Comparison of ENCODE assay signal across 14 cellular contexts in the genomic region with DNA sequence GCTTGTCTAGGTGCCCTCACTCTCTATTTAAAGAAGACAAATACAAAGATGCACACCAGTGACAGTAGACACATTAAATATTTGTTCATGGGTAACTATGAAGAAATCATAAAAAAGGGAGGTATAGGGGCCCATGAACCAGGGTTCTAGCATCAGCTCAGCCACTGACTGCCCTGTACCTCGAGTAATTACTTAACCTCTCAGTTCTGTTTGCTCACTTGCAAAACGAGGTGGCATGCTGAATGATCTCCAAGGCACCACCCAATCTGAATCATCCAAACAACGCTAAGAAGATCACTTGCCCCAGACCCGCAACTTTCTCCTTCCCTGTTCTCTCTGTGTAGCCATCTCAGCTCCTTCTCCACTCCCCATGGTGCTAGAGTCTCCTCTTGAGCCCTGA.
DNase-seq lines count a peak whose midpoint lies in the region; ATAC-seq and TF ChIP-seq lines count a peak whose summit lies in the region.
"Had no signal": no experiment of that assay in that cellular context is flagged by ENCODE, and none has a peak within 500 bp of the region (broad histone marks: within the 10 kb centered on the region; RNA-seq: fewer than 3 reads in every experiment).

No MANE protein-coding gene starts in this region.

- TF ChIP-seq CTCF in WERI-Rb-1 (IDR thresholded peaks at IDR 0.05; ENCODE audit: low read depth, low read length) (no peak), esophagus muscularis mucosa (IDR thresholded peaks at IDR 0.05) (no peak)

- TF ChIP-seq POLR2A in esophagus muscularis mucosa (IDR thresholded peaks at IDR 0.05; ENCODE audit: low read depth): no peak

- peak; percentile 62 for DNase-seq in DMS53 (lab: John Stamatoyannopoulos, UW)
- DNase-seq in DMS53 treated with DMSO at 0.1 percent for 48 hours (lab: John Stamatoyannopoulos, UW; ENCODE audit: unreplicated experiment): peak; percentile 19
- peak; percentile 38 for DNase-seq in WERI-Rb-1
- DNase-seq in esophagus muscularis mucosa (ENCODE audit: extremely low spot score): peak; percentile 83
- DNase-seq in ureter (ENCODE audit: low spot score): no peak
- no peak for DNase-seq in activated gamma-delta T cell (lab: John Stamatoyannopoulos, UW)
- DNase-seq: BE2C; CD4-positive, alpha-beta memory T cell; GOT3 had no signal

- intact Hi-C loops in esophagus muscularis mucosa (cut with DNase I): no loop called here

- ATAC-seq in HG02885 (IDR thresholded peaks at IDR 0.05; ENCODE audit: poor library complexity, unreplicated experiment): no peak
- ATAC-seq: A549, K562 had no signal

- H3K36me3 ChIP-seq in WERI-Rb-1: no peaks in the 10 kb centered on the region
- H3K36me3 ChIP-seq in esophagus muscularis mucosa: no peaks in the 10 kb centered on the region
- H3K36me3 ChIP-seq: BE2C, HAP-1 had no signal

- H3K4me3 ChIP-seq in WERI-Rb-1 (ENCODE audit: low read depth, low read length): no peak overlapping the region
- no peak overlapping the region for H3K4me3 ChIP-seq in esophagus muscularis mucosa
- H3K4me3 ChIP-seq: A549, HAP-1, K562 had no signal

- 75% methylated on average over 4 of the region's 4 CpGs for WGBS in esophagus muscularis mucosa

- TF ChIP-seq EP300 in esophagus muscularis mucosa (IDR thresholded peaks at IDR 0.05): no peak

- H3K9me3 ChIP-seq in WERI-Rb-1 (ENCODE audit: severe bottlenecking): no peaks in the 10 kb centered on the region
- H3K9me3 ChIP-seq in esophagus muscularis mucosa: no peaks in the 10 kb centered on the region
- H3K9me3 ChIP-seq: A549, BE2C had no signal

- H3K27ac ChIP-seq in WERI-Rb-1: no peak overlapping the region
- no peak overlapping the region for H3K27ac ChIP-seq in esophagus muscularis mucosa (replicated peaks in 1 of 4)
- H3K27ac ChIP-seq: A549, C4-2B had no signal

- no peaks in the 10 kb centered on the region for H3K27me3 ChIP-seq in WERI-Rb-1 (ENCODE audit: insufficient read depth, low read depth, severe bottlenecking)
- H3K27me3 ChIP-seq in esophagus muscularis mucosa: no peaks in the 10 kb centered on the region
- H3K27me3 ChIP-seq: BE2C had no signal

- no peaks in the 10 kb centered on the region for H3K4me1 ChIP-seq in esophagus muscularis mucosa
- H3K4me1 ChIP-seq: A549, BE2C, HAP-1 had no signal

Comparison
In these comparisons a context has a peak if more than half of its experiments do, and no peak if none do; other contexts are left out.
1. DNase-seq: peak in DMS53 (single experiment), DMS53 treated with DMSO at 0.1 percent for 48 hours (single experiment), WERI-Rb-1 (single experiment) and esophagus muscularis mucosa (single experiment); none in ureter (single experiment) and activated gamma-delta T cell (single experiment).